11 cellular contexts compared by ENCODE assay signal in the genomic region with DNA sequence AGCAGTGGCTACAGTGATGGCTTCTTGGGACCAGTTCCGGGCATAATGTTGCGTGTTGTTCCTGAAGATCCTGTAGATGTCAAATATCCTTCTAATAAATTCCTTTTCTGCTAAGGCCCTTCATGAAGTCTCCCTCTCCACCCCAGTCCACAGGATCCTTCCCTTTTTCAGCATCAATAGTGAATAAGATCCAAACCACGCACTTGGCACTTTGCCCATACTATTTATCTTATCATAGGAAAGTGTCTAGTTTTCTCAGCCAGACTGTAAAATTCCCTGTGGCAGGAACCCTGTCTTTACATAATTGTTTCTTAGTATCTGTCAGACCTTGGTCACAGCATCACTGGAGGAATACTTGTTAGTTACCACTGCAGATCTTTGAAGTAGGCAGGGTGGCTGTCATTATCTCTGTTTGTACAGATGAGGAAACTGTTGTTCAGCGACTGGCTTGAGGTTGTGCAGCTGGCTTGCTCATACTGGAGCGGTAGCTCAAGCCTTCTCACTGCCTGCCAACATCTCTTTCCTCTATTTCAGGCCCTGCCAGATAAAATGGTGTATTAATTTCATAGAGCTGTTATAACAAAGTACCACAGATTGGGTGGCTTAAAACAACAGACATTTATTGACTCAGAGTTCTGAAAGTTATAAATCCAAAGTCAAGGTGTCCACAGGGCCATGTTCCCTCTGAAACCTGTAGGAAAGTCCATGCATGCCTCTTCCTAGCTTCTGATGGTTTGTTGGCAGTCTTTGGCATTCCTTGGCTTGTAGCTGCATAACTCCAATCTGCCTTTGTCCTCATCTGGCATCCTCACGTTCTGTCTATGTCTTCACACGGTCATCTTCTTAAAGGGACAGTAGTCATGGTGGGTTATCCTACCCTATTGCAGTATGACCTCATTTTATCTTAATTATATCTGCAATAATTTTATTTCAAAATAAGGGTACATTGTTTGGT. TPM values are rescaled to one million over a fixed set of nuclear protein-coding genes. Genes with fewer than 3 reads are reported as not detected.
DNase-seq lines count a peak whose midpoint lies in the region; ATAC-seq, FAIRE-seq and TF ChIP-seq lines count a peak whose summit lies in the region.
"Had no signal": no experiment of that assay in that cellular context is flagged by ENCODE, and none has a peak within 500 bp of the region (broad histone marks: within the 10 kb centered on the region; RNA-seq: fewer than 3 reads in every experiment).

No MANE protein-coding gene starts in this region.

- WGBS in right cardiac atrium = 24% methylated on average over 7 of the region's 7 CpGs

- H3K9me3 ChIP-seq in astrocyte (ENCODE audit: insufficient read depth, low read depth, low read length) (no peaks in the 10 kb centered on the region), right cardiac atrium (ENCODE audit: control insufficient read depth, low read length) (no peaks in the 10 kb centered on the region), PC-9 (ENCODE audit: insufficient read depth, low read depth) (no peaks in the 10 kb centered on the region)
- H3K9me3 ChIP-seq: gastrocnemius medialis had no signal

- H3K27me3 ChIP-seq in astrocyte (ENCODE audit: insufficient read depth, low read length) = no peaks in the 10 kb centered on the region
- no peaks in the 10 kb centered on the region for H3K27me3 ChIP-seq in right cardiac atrium (ENCODE audit: control insufficient read depth, insufficient read depth)
- no peaks in the 10 kb centered on the region for H3K27me3 ChIP-seq in PC-9 (ENCODE audit: insufficient read depth, low read depth)
- H3K27me3 ChIP-seq: gastrocnemius medialis had no signal

- H3K9me3 Mint-ChIP-seq in astrocyte (ENCODE audit: unreplicated experiment) = no peaks in the 10 kb centered on the region

- CTCF ChIA-PET in PC-9 (lab: Charles Lee) = no interaction called here

- peaks cover 10% of the 10 kb centered on the region for H3K4me1 Mint-ChIP-seq in astrocyte (ENCODE audit: low read depth, unreplicated experiment)

- H3K9ac ChIP-seq in astrocyte (ENCODE audit: low read length) = no peak overlapping the region

- DNase-seq in EH (ENCODE audit: low read depth) (peak; percentile 62), NAMALWA (ENCODE audit: low spot score) (peak; percentile 33), astrocyte (ENCODE audit: low read depth) (peak; percentile 89), right cardiac atrium (peak; percentile 56 to 83 (median 68)), NCI-H82 treated with DMSO at 0.1 percent for 48 hours (lab: John Stamatoyannopoulos, UW; ENCODE audit: unreplicated experiment) (no peak), PC-9 (no peak)
- DNase-seq in activated CD4-positive, alpha-beta T cell treated with anti-CD3 and anti-CD28 coated beads, Interleukin-2, amount 50 U/mL, for 1 hour = no peak
- DNase-seq: gastrocnemius medialis, NCI-H774 had no signal

- no peaks in the 10 kb centered on the region for H3K9me2 ChIP-seq in PC-9 (ENCODE audit: insufficient read depth)

- ATAC-seq in right cardiac atrium = peak; percentile 59 to 65
- no peak for ATAC-seq in HG02610 (IDR thresholded peaks at IDR 0.05; ENCODE audit: unreplicated experiment)
- ATAC-seq: gastrocnemius medialis had no signal

- H3K27ac ChIP-seq in astrocyte (ENCODE audit: low read depth, low read length) (no peak overlapping the region), right cardiac atrium (ENCODE audit: low read length) (no peak overlapping the region), PC-9 (no peak overlapping the region)
- H3K27ac ChIP-seq: gastrocnemius medialis had no signal

- TF ChIP-seq CTCF in astrocyte (IDR thresholded peaks at IDR 0.05; ENCODE audit: insufficient read depth, low read depth, low read length) (no peak), PC-9 (conservative IDR thresholded peaks at IDR 0.05) (no peak)

- no peak for FAIRE-seq in astrocyte (lab: Jason Lieb, UNC)
- FAIRE-seq: bronchial epithelial cell had no signal

- H3K27ac Mint-ChIP-seq in astrocyte (ENCODE audit: unreplicated experiment) = peak overlapping the region; percentile 8

- no TSS peak for BruUV-seq in PC-9 (replicated peaks; lab: Mats Ljungman, UMichigan)

- POLR2A ChIA-PET in PC-9 (lab: Charles Lee; ENCODE audit: unreplicated experiment) = no interaction called here

- H3K79me2 ChIP-seq in astrocyte (ENCODE audit: insufficient read depth, low read length) = peaks cover 17% of the 10 kb centered on the region
- peaks cover 13% of the 10 kb centered on the region for H3K79me2 ChIP-seq in PC-9 (ENCODE audit: low read depth)

- no peak overlapping the region for H3K4me3 ChIP-seq in astrocyte (ENCODE audit: insufficient read depth, low read depth, low read length)
- H3K4me3 ChIP-seq in right cardiac atrium (ENCODE audit: low read length) = no peak overlapping the region
- H3K4me3 ChIP-seq in PC-9 = no peak overlapping the region
- H3K4me3 ChIP-seq: gastrocnemius medialis had no signal

- no peaks in the 10 kb centered on the region for H3K27me3 Mint-ChIP-seq in astrocyte (ENCODE audit: low read depth, unreplicated experiment)

- no peaks in the 10 kb centered on the region for H3K36me3 Mint-ChIP-seq in astrocyte (ENCODE audit: low read depth, unreplicated experiment)

- H2AFZ ChIP-seq in astrocyte (ENCODE audit: low read depth, low read length) (no peak overlapping the region), PC-9 (no peak overlapping the region)

- H3K4me3 Mint-ChIP-seq in astrocyte (ENCODE audit: unreplicated experiment) = no peak overlapping the region

- H3K4me2 ChIP-seq in astrocyte (ENCODE audit: low read length) = peak overlapping the region; percentile 15
- H3K4me2 ChIP-seq in PC-9 = no peak overlapping the region

- H4K20me1 ChIP-seq in astrocyte (ENCODE audit: insufficient read depth, low read length) (no peaks in the 10 kb centered on the region), PC-9 (ENCODE audit: insufficient read depth) (0 out of 2 replicates have a peak, but pooled peaks cover 2% of the 10 kb centered on the region)

- H3K36me3 ChIP-seq in astrocyte (ENCODE audit: insufficient read depth, low read length) (no peaks in the 10 kb centered on the region), PC-9 (ENCODE audit: low read depth) (no peaks in the 10 kb centered on the region)
- H3K36me3 ChIP-seq: gastrocnemius medialis had no signal

- H3F3A ChIP-seq in PC-9 (ENCODE audit: insufficient read depth, low read depth) = no peaks in the 10 kb centered on the region

- intact Hi-C loops in right cardiac atrium (cut with DNase I) = loop anchor here in 2 of 4 donors (10.0 kb wide), 1 partner anchor 51 kb away; no protein-coding TSS in a partner anchor
- intact Hi-C loops in PC-9 (cut with micrococcal nuclease; ENCODE audit: unreplicated experiment) = no loop called here

- H3K4me1 ChIP-seq in astrocyte (ENCODE audit: insufficient read depth, low read length) (peaks cover 18% of the 10 kb centered on the region), right cardiac atrium (ENCODE audit: control insufficient read depth, insufficient read depth, low read length) (peaks cover 2% of the 10 kb centered on the region), PC-9 (replicated peaks; ENCODE audit: insufficient read depth) (peaks cover 13% of the 10 kb centered on the region)

RNA-seq across cellular contexts. Expression of gene APC, which starts 33.5 kb away (rescaled TPM):
- 53.9 and 54.6 TPM in 2 replicates for total RNA-seq in astrocyte
- 10 to 100 TPM; 41.2 to 46.3 (median 41.8) TPM for total RNA-seq in right cardiac atrium
- 5.4 TPM for polyA plus RNA-seq in right cardiac atrium
- total RNA-seq in PC-9 (2021) = 22.9 and 23.5 TPM in 2 replicates

Comparison
In these comparisons a context has a peak if more than half of its experiments do, and no peak if none do; other contexts are left out.
1. DNase-seq: peak in EH (single experiment), NAMALWA (single experiment), astrocyte (single experiment) and right cardiac atrium (3 of 3); none in NCI-H82 treated with DMSO at 0.1 percent for 48 hours (single experiment), activated CD4-positive, alpha-beta T cell treated with anti-CD3 and anti-CD28 coated beads, Interleukin-2, amount 50 U/mL, for 1 hour (single experiment) and PC-9 (0 of 2).